ENCODE assay signal across 8 cellular contexts in genomic region chr5:43514471-43514815, GRCh38. TPM values are rescaled to one million over a fixed set of nuclear protein-coding genes. Genes with fewer than 3 reads are reported as not detected.
DNase-seq lines count a peak whose midpoint lies in the region; ATAC-seq lines count a peak whose summit lies in the region.

No MANE protein-coding gene starts in this region.

- DNase-seq in DMS 273 (lab: John Stamatoyannopoulos, UW; ENCODE audit: unreplicated experiment), result peak; percentile 81
- no peak for DNase-seq in DMS 273 treated with DMSO at 0.1 percent for 48 hours (lab: John Stamatoyannopoulos, UW)
- peak; percentile 18 for DNase-seq in T-helper 22 cell (ENCODE audit: low read depth)
- DNase-seq in occipital lobe (lab: John Stamatoyannopoulos, UW), result peak; percentile 13
- DNase-seq in GM19240 (ENCODE audit: insufficient read length, low spot score), result no peak

- ATAC-seq in GM19438 (IDR thresholded peaks at IDR 0.05; ENCODE audit: low read depth, unreplicated experiment) (peak; percentile 36), HG03457 (IDR thresholded peaks at IDR 0.05; ENCODE audit: unreplicated experiment) (peak; percentile 20), esophagus mucosa (peak; percentile 31)

RNA-seq across cellular contexts. Expression of gene C5orf34, which starts 0.5 kb away (rescaled TPM):
- 1.2 TPM for total RNA-seq in esophagus mucosa
- total RNA-seq in occipital lobe, result 4.4 TPM

RNA-seq across cellular contexts. Expression of gene TMEM267, which starts 30.8 kb away (rescaled TPM):
- total RNA-seq in esophagus mucosa (8.8 TPM), occipital lobe (14.0 TPM)

RNA-seq across cellular contexts. Expression of gene PAIP1, which starts 42.4 kb away (rescaled TPM):
- total RNA-seq in esophagus mucosa (50.4 TPM), occipital lobe (216 TPM)

Comparison
In these comparisons a context has a peak if more than half of its experiments do, and no peak if none do; other contexts are left out.
1. DNase-seq: peak in DMS 273 (single experiment), T-helper 22 cell (single experiment) and occipital lobe (single experiment); none in DMS 273 treated with DMSO at 0.1 percent for 48 hours (single experiment) and GM19240 (single experiment).
2. Peak in every context shown above with its lines, with median percentiles within 50 percentile points of each other: ATAC-seq.